Comparison of ENCODE assay signal across 6 cellular contexts in the genomic region with DNA sequence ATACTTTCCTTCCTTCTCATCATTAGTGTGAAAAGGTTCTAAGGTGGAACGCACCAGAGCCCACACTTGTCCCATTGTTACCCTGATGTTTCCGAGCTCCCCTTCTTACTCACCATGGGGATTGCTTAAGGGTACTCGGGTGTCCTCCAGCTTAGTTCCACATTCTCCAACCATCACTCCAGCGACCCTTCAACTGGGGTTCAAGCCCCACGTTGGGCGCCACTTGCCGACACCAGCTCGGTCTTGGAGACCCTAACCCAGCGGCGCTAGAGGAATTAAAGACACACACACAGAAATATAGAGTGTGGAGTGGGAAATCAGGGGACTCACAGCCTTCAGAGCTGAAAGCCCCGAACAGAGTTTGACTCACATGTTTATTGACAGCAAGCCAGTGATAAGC. TPM values are rescaled to one million over a fixed set of nuclear protein-coding genes. Genes with fewer than 3 reads are reported as not detected.
"Had no signal": no experiment of that assay in that cellular context is flagged by ENCODE, and none has a peak within 500 bp of the region (broad histone marks: within the 10 kb centered on the region; RNA-seq: fewer than 3 reads in every experiment).

No MANE protein-coding gene starts in this region.

RNA-seq across cellular contexts. Expression of a gene that starts 34.4 kb away (rescaled TPM):
- total RNA-seq: SJSA1 had no signal

RNA-seq across cellular contexts. Expression of a gene that starts 34.5 kb away (rescaled TPM):
- total RNA-seq: PC-3, SJSA1 had no signal

RNA-seq across cellular contexts. Expression of a gene that starts 43.4 kb away (rescaled TPM):
- total RNA-seq: M059J, Right ventricle myocardium superior had no signal
- polyA plus RNA-seq: SK-N-SH had no signal

RNA-seq across cellular contexts. Expression of a gene that starts 54.6 kb away (rescaled TPM):
- total RNA-seq: Peyer's patch had no signal
- polyA plus RNA-seq: SK-N-SH had no signal
